ENCODE assay signal across 1 cellular context in genomic region chr3:13484861-13485590, GRCh38.
TF ChIP-seq lines count a peak whose summit lies in the region.

No MANE protein-coding gene starts in this region.

TF ChIP-seq in HepG2, 621 proteins besides CTCF, POLR2A, EP300 and RAD21 (continued from another document and continues in another):
- TF ChIP-seq HOXA9 (CRISPR knock-in tag; IDR thresholded peaks at IDR 0.05; ENCODE audit: borderline replicate concordance) = no peak
- TF ChIP-seq ZNF138 (CRISPR knock-in tag; IDR thresholded peaks at IDR 0.05; ENCODE audit: low read depth) = peak; percentile 46; the same call in 1 of the 2 replicates
- peak; percentile 38; the same call in 1 of the 2 replicates for TF ChIP-seq PHF8 (CRISPR knock-in tag; IDR thresholded peaks at IDR 0.05)
- 0 out of 2 replicates have a peak, but pooled peaks have one; percentile 13 for TF ChIP-seq ZNF7 (CRISPR knock-in tag; IDR thresholded peaks at IDR 0.05)
- peak; percentile 92 for TF ChIP-seq ZMAT3 (CRISPR knock-in tag; conservative IDR thresholded peaks at IDR 0.05)
- peak; percentile 72; the same call in 1 of the 2 replicates for TF ChIP-seq ZFP36L2 (CRISPR knock-in tag; IDR thresholded peaks at IDR 0.05)
- no peak for TF ChIP-seq GRHL1 (CRISPR knock-in tag; conservative IDR thresholded peaks at IDR 0.05)
- peak; percentile 90 for TF ChIP-seq ZNF331 (CRISPR knock-in tag; IDR thresholded peaks at IDR 0.05)
- TF ChIP-seq HIC2 (CRISPR knock-in tag; IDR thresholded peaks at IDR 0.05; ENCODE audit: low read depth) = peak; percentile 92
- TF ChIP-seq NPAS2 (CRISPR knock-in tag; IDR thresholded peaks at IDR 0.05; ENCODE audit: borderline replicate concordance) = no peak
- TF ChIP-seq EED (CRISPR knock-in tag; IDR thresholded peaks at IDR 0.05) = no peak
- no peak for TF ChIP-seq ZNF234 (CRISPR knock-in tag; conservative IDR thresholded peaks at IDR 0.05)
- TF ChIP-seq GABPA (IDR thresholded peaks at IDR 0.05; ENCODE audit: low read depth, low read length) = no peak
- TF ChIP-seq GABPA (CRISPR knock-in tag; IDR thresholded peaks at IDR 0.05; ENCODE audit: low read depth) = peak; percentile 71
- TF ChIP-seq ZNF609 (CRISPR knock-in tag; IDR thresholded peaks at IDR 0.05; ENCODE audit: borderline replicate concordance) = peak; percentile 68; the same call in 1 of the 2 replicates
- TF ChIP-seq TAF1 (CRISPR knock-in tag; IDR thresholded peaks at IDR 0.05) = peak; percentile 46; the same call in 1 of the 2 replicates
- TF ChIP-seq ZBTB4 (CRISPR knock-in tag; IDR thresholded peaks at IDR 0.05; ENCODE audit: borderline replicate concordance) = peak; percentile 58; the same call in 1 of the 2 replicates
- peak; percentile 85; the same call in 1 of the 2 replicates for TF ChIP-seq DZIP1 (CRISPR knock-in tag; IDR thresholded peaks at IDR 0.05)
- 0 out of 2 replicates have a peak, but pooled peaks have one; percentile 35 for TF ChIP-seq NR2C2 (CRISPR knock-in tag; IDR thresholded peaks at IDR 0.05; ENCODE audit: borderline replicate concordance)
- peak; percentile 78; the same call in 1 of the 2 replicates for TF ChIP-seq SMAD1 (CRISPR knock-in tag; IDR thresholded peaks at IDR 0.05; ENCODE audit: borderline replicate concordance, low read depth)
- TF ChIP-seq ZNF704 (CRISPR knock-in tag; IDR thresholded peaks at IDR 0.05; ENCODE audit: borderline replicate concordance) = peak; percentile 47; the same call in 1 of the 2 replicates
- peak; percentile 29; the same call in 1 of the 2 replicates for TF ChIP-seq ZNF761 (CRISPR knock-in tag; conservative IDR thresholded peaks at IDR 0.05)
- peak; percentile 63; the same call in 1 of the 2 replicates for TF ChIP-seq WIZ (CRISPR knock-in tag; IDR thresholded peaks at IDR 0.05)
- peak; percentile 89 for TF ChIP-seq PHF21A (CRISPR knock-in tag; IDR thresholded peaks at IDR 0.05)
- peak; percentile 95; the same call in 1 of the 2 replicates for TF ChIP-seq KLF9 (CRISPR knock-in tag; IDR thresholded peaks at IDR 0.05; ENCODE audit: low read depth)
- TF ChIP-seq FOXP4 (CRISPR knock-in tag; IDR thresholded peaks at IDR 0.05) = peak; percentile 34; the same call in 1 of the 2 replicates
- TF ChIP-seq CBX1 (IDR thresholded peaks at IDR 0.05; ENCODE audit: low read depth) = no peak
- TF ChIP-seq PHB2 (IDR thresholded peaks at IDR 0.05; ENCODE audit: partially characterized antibody) = no peak
- TF ChIP-seq ZNF136 (CRISPR knock-in tag; IDR thresholded peaks at IDR 0.05; ENCODE audit: low read depth) = peak; percentile 85; the same call in 1 of the 2 replicates
- TF ChIP-seq RBM39 (IDR thresholded peaks at IDR 0.05; ENCODE audit: low read depth, low read length, poor library complexity, severe bottlenecking) = no peak
- peak; percentile 54; the same call in 1 of the 2 replicates for TF ChIP-seq ZNF205 (CRISPR knock-in tag; IDR thresholded peaks at IDR 0.05)
- TF ChIP-seq PPARG (CRISPR knock-in tag; conservative IDR thresholded peaks at IDR 0.05) = peak; percentile 79
- TF ChIP-seq NFE2L1 (CRISPR knock-in tag; IDR thresholded peaks at IDR 0.05; ENCODE audit: borderline replicate concordance) = 0 out of 2 replicates have a peak, but pooled peaks have one; percentile 57
- TF ChIP-seq PHF20 (CRISPR knock-in tag; IDR thresholded peaks at IDR 0.05) = peak; percentile 60; the same call in 1 of the 2 replicates
- TF ChIP-seq HCFC1 (IDR thresholded peaks at IDR 0.05; ENCODE audit: low read depth, low read length) = no peak
- peak; percentile 82; the same call in 1 of the 2 replicates for TF ChIP-seq ZNF710 (CRISPR knock-in tag; IDR thresholded peaks at IDR 0.05; ENCODE audit: borderline replicate concordance)
- peak; percentile 84 for TF ChIP-seq ZNF441 (CRISPR knock-in tag; IDR thresholded peaks at IDR 0.05; ENCODE audit: borderline replicate concordance)
- TF ChIP-seq ZNF746 (CRISPR knock-in tag; IDR thresholded peaks at IDR 0.05) = no peak
- TF ChIP-seq ZNF792 (CRISPR knock-in tag; IDR thresholded peaks at IDR 0.05) = peak; percentile 94
- TF ChIP-seq KMT2A (CRISPR knock-in tag; IDR thresholded peaks at IDR 0.05) = peak; percentile 67; the same call in 1 of the 2 replicates
- TF ChIP-seq ATF7 (IDR thresholded peaks at IDR 0.05) = no peak
- TF ChIP-seq ATF7 (CRISPR knock-in tag; IDR thresholded peaks at IDR 0.05) = no peak
- peak; percentile 64; the same call in 1 of the 2 replicates for TF ChIP-seq ZFP36L1 (CRISPR knock-in tag; IDR thresholded peaks at IDR 0.05)
